8 cellular contexts compared by ENCODE assay signal in the genomic region with DNA sequence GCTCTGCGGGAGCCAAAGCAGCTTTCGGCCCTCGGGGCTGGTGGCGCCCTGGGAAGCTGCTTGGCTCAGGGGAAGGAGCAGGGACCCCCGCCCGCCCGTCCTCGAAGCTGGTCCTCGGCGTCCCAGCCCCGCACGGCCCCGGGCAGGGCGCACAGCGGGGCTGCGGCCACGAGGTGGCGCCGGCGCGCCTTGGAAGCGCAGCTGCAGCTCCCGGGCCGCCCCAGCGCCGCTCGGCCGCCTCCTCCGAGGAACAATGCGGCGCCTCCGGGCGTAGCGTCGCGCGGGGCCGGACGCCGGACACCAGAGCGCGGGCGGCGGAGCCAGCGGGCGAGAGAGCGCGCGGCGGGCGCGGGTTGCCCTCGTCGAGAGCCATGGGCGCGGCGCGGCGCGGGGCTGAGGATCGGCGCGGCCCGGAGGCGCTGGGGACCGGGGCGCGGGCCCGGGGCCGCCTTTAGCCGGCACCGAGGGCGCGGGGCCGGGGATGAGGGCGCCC. TPM values are rescaled to one million over a fixed set of nuclear protein-coding genes. Genes with fewer than 3 reads are reported as not detected.
DNase-seq lines count a peak whose midpoint lies in the region; ATAC-seq and TF ChIP-seq lines count a peak whose summit lies in the region.

A gene with protein sequence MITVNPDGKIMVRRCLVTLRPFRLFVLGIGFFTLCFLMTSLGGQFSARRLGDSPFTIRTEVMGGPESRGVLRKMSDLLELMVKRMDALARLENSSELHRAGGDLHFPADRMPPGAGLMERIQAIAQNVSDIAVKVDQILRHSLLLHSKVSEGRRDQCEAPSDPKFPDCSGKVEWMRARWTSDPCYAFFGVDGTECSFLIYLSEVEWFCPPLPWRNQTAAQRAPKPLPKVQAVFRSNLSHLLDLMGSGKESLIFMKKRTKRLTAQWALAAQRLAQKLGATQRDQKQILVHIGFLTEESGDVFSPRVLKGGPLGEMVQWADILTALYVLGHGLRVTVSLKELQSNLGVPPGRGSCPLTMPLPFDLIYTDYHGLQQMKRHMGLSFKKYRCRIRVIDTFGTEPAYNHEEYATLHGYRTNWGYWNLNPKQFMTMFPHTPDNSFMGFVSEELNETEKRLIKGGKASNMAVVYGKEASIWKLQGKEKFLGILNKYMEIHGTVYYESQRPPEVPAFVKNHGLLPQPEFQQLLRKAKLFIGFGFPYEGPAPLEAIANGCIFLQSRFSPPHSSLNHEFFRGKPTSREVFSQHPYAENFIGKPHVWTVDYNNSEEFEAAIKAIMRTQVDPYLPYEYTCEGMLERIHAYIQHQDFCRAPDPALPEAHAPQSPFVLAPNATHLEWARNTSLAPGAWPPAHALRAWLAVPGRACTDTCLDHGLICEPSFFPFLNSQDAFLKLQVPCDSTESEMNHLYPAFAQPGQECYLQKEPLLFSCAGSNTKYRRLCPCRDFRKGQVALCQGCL (plus strand): TSS at position 229 of the 493 bp plus-strand sequence. CDS start 626 bp downstream, outside the sequence.

- ATAC-seq in HG03095 (IDR thresholded peaks at IDR 0.05; ENCODE audit: unreplicated experiment): peak; percentile 59

- H3K27ac Mint-ChIP-seq in endothelial cell (ENCODE audit: unreplicated experiment): no peak within 1 kb of the TSS
- H3K27ac Mint-ChIP-seq in mesothelial cell of epicardium: no peak within 1 kb of the TSS

- H3K27me3 Mint-ChIP-seq in endothelial cell (ENCODE audit: unreplicated experiment) (peaks cover 13% of the 10 kb centered on the region), mesothelial cell of epicardium (ENCODE audit: low read depth) (peaks cover 64% of the 10 kb centered on the region)

- DNase-seq in GM03348 (ENCODE audit: low spot score): peak; percentile 97
- DNase-seq in NCI-H748 (lab: John Stamatoyannopoulos, UW; ENCODE audit: unreplicated experiment): peak; percentile 84
- peak; percentile 23 for DNase-seq in activated CD8-positive, alpha-beta memory T cell treated with anti-CD3 and anti-CD28 coated beads, Interleukin-2, amount 50 U/mL, for 24 hours (ENCODE audit: extremely low read depth)
- DNase-seq in endothelial cell (ENCODE audit: low spot score): peak; percentile 98
- DNase-seq in mesothelial cell of epicardium (ENCODE audit: low spot score in 2 of 2, unreplicated experiment in 2 of 2): peak; percentile 81 to 93
- DNase-seq in stimulated activated CD8-positive, alpha-beta memory T cell treated with anti-CD3 and anti-CD28 coated beads, Interleukin-2, amount 100 ng/mL, for 1 hour (ENCODE audit: low read depth in 2 of 2): peak; percentile 50 to 58
- no peak for DNase-seq in GF-D8 (lab: John Stamatoyannopoulos, UW)

- peak within 1 kb of the TSS; percentile 86 for H3K4me3 Mint-ChIP-seq in endothelial cell (ENCODE audit: unreplicated experiment)
- H3K4me3 Mint-ChIP-seq in mesothelial cell of epicardium: peak within 1 kb of the TSS; percentile 71

- TF ChIP-seq CTCF in endothelial cell (IDR thresholded peaks at IDR 0.05; ENCODE audit: unreplicated experiment): peak; percentile 85
- TF ChIP-seq CTCF in mesothelial cell of epicardium (IDR thresholded peaks at IDR 0.05; ENCODE audit: unreplicated experiment): peak; percentile 75

- H3K9me3 Mint-ChIP-seq in endothelial cell (ENCODE audit: unreplicated experiment) (no peaks in the 10 kb centered on the region), mesothelial cell of epicardium (no peaks in the 10 kb centered on the region)

- no peaks in the 10 kb centered on the region for H3K36me3 Mint-ChIP-seq in endothelial cell (ENCODE audit: low read depth, unreplicated experiment)
- no peaks in the 10 kb centered on the region for H3K36me3 Mint-ChIP-seq in mesothelial cell of epicardium

- peaks cover 17% of the 10 kb centered on the region for H3K4me1 Mint-ChIP-seq in endothelial cell (ENCODE audit: unreplicated experiment)
- peaks cover 11% of the 10 kb centered on the region for H3K4me1 Mint-ChIP-seq in mesothelial cell of epicardium

RNA-seq across cellular contexts. Expression of the gene that starts here (rescaled TPM):
- total RNA-seq in endothelial cell (ENCODE audit: unreplicated experiment): 6.2 TPM
- 0.47 to 1.0 TPM (median 0.78 TPM) in 3 replicates for total RNA-seq in mesothelial cell of epicardium
